2 cellular contexts compared by ENCODE assay signal in the genomic region with DNA sequence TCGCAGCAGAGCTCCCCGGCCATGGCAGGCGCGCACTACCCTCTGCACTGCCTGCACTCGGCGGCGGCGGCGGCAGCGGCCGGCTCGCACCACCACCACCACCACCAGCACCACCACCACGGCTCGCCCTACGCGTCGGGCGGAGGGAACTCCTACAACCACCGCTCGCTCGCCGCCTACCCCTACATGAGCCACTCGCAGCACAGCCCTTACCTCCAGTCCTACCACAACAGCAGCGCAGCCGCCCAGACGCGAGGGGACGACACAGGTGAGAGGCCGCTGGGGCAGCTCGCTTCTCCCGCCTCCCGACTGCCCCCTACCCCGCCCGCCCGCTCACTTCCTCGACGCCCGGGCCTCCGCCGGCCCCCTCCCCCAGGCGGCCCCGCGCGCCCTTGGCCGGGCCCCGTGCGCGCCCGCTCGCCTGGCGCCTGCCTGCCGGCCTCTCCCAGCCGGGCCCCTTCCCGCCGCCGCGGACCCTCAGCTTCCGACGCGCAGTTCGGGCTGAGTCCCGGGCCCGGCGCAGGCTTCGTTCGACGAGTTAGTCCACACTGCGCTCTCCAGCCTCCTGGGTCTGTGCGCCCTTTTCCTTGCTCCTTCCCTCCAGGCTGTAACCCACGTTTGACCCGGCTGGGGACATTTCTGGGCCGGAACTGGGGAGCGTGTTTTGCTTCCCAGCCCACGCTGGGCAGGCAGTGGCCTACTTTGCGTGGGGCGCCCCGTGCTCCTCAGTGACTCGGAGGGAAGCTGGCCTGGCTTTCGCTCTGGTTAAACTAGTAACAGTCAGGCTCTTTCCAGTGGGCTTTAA.
A peak's percentile ranks its signal among the peaks of the same experiment; 100 is the strongest.
TF ChIP-seq lines count a peak whose summit lies in the region.

No MANE protein-coding gene starts in this region.

TF ChIP-seq in SK-N-SH, 30 proteins besides CTCF, POLR2A, EP300 and RAD21:
- TF ChIP-seq CHD2 (IDR thresholded peaks at IDR 0.05; ENCODE audit: low read length, partially characterized antibody) (peak; percentile 14), EZH2phosphoT487 (IDR thresholded peaks at IDR 0.05; ENCODE audit: borderline replicate concordance, low read depth) (no peak), MXI1 (IDR thresholded peaks at IDR 0.05; ENCODE audit: low read depth, low read length) (peak; percentile 15; the same call in 1 of the 2 replicates)

TF ChIP-seq in H1, 55 proteins besides CTCF, POLR2A, EP300 and RAD21:
- TF ChIP-seq USF2 (IDR thresholded peaks at IDR 0.05; ENCODE audit: low read length): no peak
- TF ChIP-seq ZNF274 (IDR thresholded peaks at IDR 0.05; ENCODE audit: borderline replicate concordance, extremely low read depth, low read length): no peak
- TF ChIP-seq RNF2 (IDR thresholded peaks at IDR 0.05; ENCODE audit: borderline replicate concordance, low read depth, low read length, missing control alignments, poor library complexity, severe bottlenecking): no peak
- 0 out of 2 replicates have a peak, but pooled peaks have one; percentile 34 for TF ChIP-seq TAF1 (IDR thresholded peaks at IDR 0.05; ENCODE audit: low read depth, low read length)
- no peak for TF ChIP-seq CHD1 (IDR thresholded peaks at IDR 0.05; ENCODE audit: low read depth, low read length)
- TF ChIP-seq KDM5A (IDR thresholded peaks at IDR 0.05; ENCODE audit: low read length): no peak
- TF ChIP-seq KDM4A (IDR thresholded peaks at IDR 0.05; ENCODE audit: low read depth, low read length, severe bottlenecking): peak; percentile 67
- no peak for TF ChIP-seq SUZ12 (IDR thresholded peaks at IDR 0.05; ENCODE audit: low read length)
- no peak for TF ChIP-seq TBP (IDR thresholded peaks at IDR 0.05; ENCODE audit: low read depth, low read length)
- no peak for TF ChIP-seq CEBPB (IDR thresholded peaks at IDR 0.05; ENCODE audit: low read depth, low read length)
- TF ChIP-seq, protein P1, sequence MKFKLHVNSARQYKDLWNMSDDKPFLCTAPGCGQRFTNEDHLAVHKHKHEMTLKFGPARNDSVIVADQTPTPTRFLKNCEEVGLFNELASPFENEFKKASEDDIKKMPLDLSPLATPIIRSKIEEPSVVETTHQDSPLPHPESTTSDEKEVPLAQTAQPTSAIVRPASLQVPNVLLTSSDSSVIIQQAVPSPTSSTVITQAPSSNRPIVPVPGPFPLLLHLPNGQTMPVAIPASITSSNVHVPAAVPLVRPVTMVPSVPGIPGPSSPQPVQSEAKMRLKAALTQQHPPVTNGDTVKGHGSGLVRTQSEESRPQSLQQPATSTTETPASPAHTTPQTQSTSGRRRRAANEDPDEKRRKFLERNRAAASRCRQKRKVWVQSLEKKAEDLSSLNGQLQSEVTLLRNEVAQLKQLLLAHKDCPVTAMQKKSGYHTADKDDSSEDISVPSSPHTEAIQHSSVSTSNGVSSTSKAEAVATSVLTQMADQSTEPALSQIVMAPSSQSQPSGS (IDR thresholded peaks at IDR 0.05; ENCODE audit: low read length): no peak
- no peak for TF ChIP-seq SP1 (IDR thresholded peaks at IDR 0.05; ENCODE audit: low read depth, low read length)
- no peak for TF ChIP-seq CBX5 (IDR thresholded peaks at IDR 0.05; ENCODE audit: low read depth, low read length)
- TF ChIP-seq MAFK (IDR thresholded peaks at IDR 0.05; ENCODE audit: low read depth, low read length): no peak
- no peak for TF ChIP-seq CHD2 (IDR thresholded peaks at IDR 0.05; ENCODE audit: low read length)
- no peak for TF ChIP-seq SIRT6 (IDR thresholded peaks at IDR 0.05; ENCODE audit: low read length)
- TF ChIP-seq SP2 (IDR thresholded peaks at IDR 0.05; ENCODE audit: low read length): no peak
- no peak for TF ChIP-seq BCL11A (IDR thresholded peaks at IDR 0.05; ENCODE audit: low read depth in 2 of 2, low read length in 2 of 2)
- TF ChIP-seq CBX8 (IDR thresholded peaks at IDR 0.05; ENCODE audit: borderline replicate concordance, low read depth, low read length): no peak
- no peak for TF ChIP-seq TAF7 (optimal IDR thresholded peaks at IDR 0.05; ENCODE audit: borderline replicate concordance, low read depth, low read length)
- no peak for TF ChIP-seq RFX5 (IDR thresholded peaks at IDR 0.05; ENCODE audit: borderline replicate concordance, low read depth, low read length)
- TF ChIP-seq YY1 (IDR thresholded peaks at IDR 0.05; ENCODE audit: low read depth, low read length): no peak
- TF ChIP-seq SIN3A (conservative IDR thresholded peaks at IDR 0.05 in 1 of 2, IDR thresholded peaks at IDR 0.05 in 1 of 2; ENCODE audit: low read depth in 1 of 2, low read length in 2 of 2): peak in 1 of 2 experiments; percentile 17; a peak in 1 of 4 replicates
- TF ChIP-seq BRCA1 (IDR thresholded peaks at IDR 0.05; ENCODE audit: low read depth, low read length): no peak
- TF ChIP-seq CTBP2 (IDR thresholded peaks at IDR 0.05; ENCODE audit: borderline replicate concordance, insufficient read depth, insufficient read length, low read length): peak; percentile 88
- peak; percentile 35 for TF ChIP-seq ASH2L (IDR thresholded peaks at IDR 0.05; ENCODE audit: low read length)
- no peak for TF ChIP-seq NRF1 (IDR thresholded peaks at IDR 0.05; ENCODE audit: low read depth, low read length)
- TF ChIP-seq SRF (IDR thresholded peaks at IDR 0.05; ENCODE audit: low read depth, low read length): no peak
- peak; percentile 85 for TF ChIP-seq EGR1 (IDR thresholded peaks at IDR 0.05; ENCODE audit: borderline replicate concordance, low read depth, low read length)
- TF ChIP-seq GABPA (IDR thresholded peaks at IDR 0.05; ENCODE audit: borderline replicate concordance, insufficient read depth, low read length): 0 out of 2 replicates have a peak, but pooled peaks have one; percentile 33
- no peak for TF ChIP-seq CHD7 (IDR thresholded peaks at IDR 0.05; ENCODE audit: insufficient replicate concordance, low read length)
- TF ChIP-seq PHF8 (conservative IDR thresholded peaks at IDR 0.05; ENCODE audit: low read depth, low read length): 0 out of 2 replicates have a peak, but pooled peaks have one; percentile 4
- peak in 1 of 2 experiments; percentile 69; a peak in 1 of 4 replicates for TF ChIP-seq HDAC2 (IDR thresholded peaks at IDR 0.05; ENCODE audit: borderline replicate concordance in 1 of 2, low read depth in 2 of 2, low read length in 2 of 2)
- 0 out of 2 replicates have a peak, but pooled peaks have one; percentile 9 for TF ChIP-seq BACH1 (IDR thresholded peaks at IDR 0.05; ENCODE audit: low read length)
- TF ChIP-seq, protein P2, sequence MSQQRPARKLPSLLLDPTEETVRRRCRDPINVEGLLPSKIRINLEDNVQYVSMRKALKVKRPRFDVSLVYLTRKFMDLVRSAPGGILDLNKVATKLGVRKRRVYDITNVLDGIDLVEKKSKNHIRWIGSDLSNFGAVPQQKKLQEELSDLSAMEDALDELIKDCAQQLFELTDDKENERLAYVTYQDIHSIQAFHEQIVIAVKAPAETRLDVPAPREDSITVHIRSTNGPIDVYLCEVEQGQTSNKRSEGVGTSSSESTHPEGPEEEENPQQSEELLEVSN (IDR thresholded peaks at IDR 0.05): peak; percentile 52
- no peak for TF ChIP-seq SIX5 (IDR thresholded peaks at IDR 0.05; ENCODE audit: low read depth, low read length)
- TF ChIP-seq MAX (IDR thresholded peaks at IDR 0.05): peak; percentile 48
- no peak for TF ChIP-seq GTF2F1 (IDR thresholded peaks at IDR 0.05; ENCODE audit: borderline replicate concordance, low read depth, low read length)
- TF ChIP-seq TCF12 (IDR thresholded peaks at IDR 0.05; ENCODE audit: low read depth, low read length): 0 out of 2 replicates have a peak, but pooled peaks have one; percentile 31
- TF ChIP-seq CREB1 (IDR thresholded peaks at IDR 0.05): 0 out of 2 replicates have a peak, but pooled peaks have one; percentile 47
